Comparison of ENCODE assay signal across 9 cellular contexts in genomic region chr15:33132722-33133345, GRCh38.
DNase-seq lines count a peak whose midpoint lies in the region; FAIRE-seq and TF ChIP-seq lines count a peak whose summit lies in the region.
"Had no signal": no experiment of that assay in that cellular context is flagged by ENCODE, and none has a peak within 500 bp of the region (broad histone marks: within the 10 kb centered on the region; RNA-seq: fewer than 3 reads in every experiment).

No MANE protein-coding gene starts in this region.

- no peak overlapping the region for H3K27ac Mint-ChIP-seq in neural crest cell (ENCODE audit: unreplicated experiment)
- H3K27ac Mint-ChIP-seq: T-helper 1 cell treated with Interleukin-12 subunit alpha and Interleukin-12 subunit beta and Interleukin-4 antibody, amounts not matched to agents 30 μg/mL and 1 μg/mL, for 36 hours had no signal

- H3K27me3 ChIP-seq in HL-60 (ENCODE audit: insufficient read depth, poor library complexity, severe bottlenecking): no peaks in the 10 kb centered on the region

- H3K4me3 ChIP-seq in HL-60 (replicated peaks; ENCODE audit: insufficient read depth, low read length): no peak overlapping the region

- H3K27ac ChIP-seq in HL-60 (replicated peaks) (no peak overlapping the region), epithelial cell of prostate (no peak overlapping the region)

- H3K9me3 Mint-ChIP-seq in neural crest cell: no peaks in the 10 kb centered on the region
- H3K9me3 Mint-ChIP-seq: T-helper 1 cell treated with Interleukin-12 subunit alpha and Interleukin-12 subunit beta and Interleukin-4 antibody, amounts not matched to agents 30 μg/mL and 1 μg/mL, for 36 hours had no signal

- H3K4me1 Mint-ChIP-seq in neural crest cell: peaks cover 4% of the 10 kb centered on the region

- no peak overlapping the region for H3K4me3 Mint-ChIP-seq in neural crest cell
- H3K4me3 Mint-ChIP-seq: T-helper 1 cell treated with Interleukin-12 subunit alpha and Interleukin-12 subunit beta and Interleukin-4 antibody, amounts not matched to agents 30 μg/mL and 1 μg/mL, for 36 hours had no signal

- DNase-seq in D721Med (ENCODE audit: insufficient read length, low spot score) (no peak), HL-60 (ENCODE audit: low read depth in 1 of 2, low spot score in 1 of 2) (no peak), RCC 7860 (ENCODE audit: low spot score) (peak; percentile 53), epithelial cell of prostate (ENCODE audit: low read depth, low spot score) (peak; percentile 76), neural crest cell (ENCODE audit: low read depth, low spot score) (peak; percentile 16), ecto neural progenitor cell (ENCODE audit: low spot score) (no peak), NK-92 (lab: John Stamatoyannopoulos, UW; ENCODE audit: unreplicated experiment) (no peak)
- DNase-seq in activated CD4-positive, CD25-positive, alpha-beta regulatory T cell (lab: John Stamatoyannopoulos, UW): no peak

- no peaks in the 10 kb centered on the region for H3K27me3 Mint-ChIP-seq in neural crest cell (ENCODE audit: low read depth)

- no peaks in the 10 kb centered on the region for H3K36me3 Mint-ChIP-seq in neural crest cell (ENCODE audit: low read depth)

- TF ChIP-seq CTCF in D721Med (IDR thresholded peaks at IDR 0.05; ENCODE audit: insufficient read depth, missing control alignments): peak; percentile 48
- TF ChIP-seq CTCF in HL-60 (IDR thresholded peaks at IDR 0.05; ENCODE audit: insufficient read depth, low read length): peak; percentile 48
- peak; percentile 80 for TF ChIP-seq CTCF in neural crest cell (conservative IDR thresholded peaks at IDR 0.05)

- FAIRE-seq in D721Med (lab: Jason Lieb, UNC) (no peak), RCC 7860 (lab: Jason Lieb, UNC) (peak; percentile 14)

Comparison
In these comparisons a context has a peak if more than half of its experiments do, and no peak if none do; other contexts are left out.
1. DNase-seq: peak in RCC 7860 (single experiment), epithelial cell of prostate (single experiment) and neural crest cell (single experiment); none in D721Med (single experiment), HL-60 (0 of 2), ecto neural progenitor cell (single experiment), NK-92 (single experiment) and activated CD4-positive, CD25-positive, alpha-beta regulatory T cell (0 of 4).
2. Peak in every context shown above with its lines, with median percentiles within 50 percentile points of each other: CTCF ChIP-seq.